ENCODE assay signal across 23 cellular contexts in genomic region chr1:224589006-224589405, GRCh38. TPM values are rescaled to one million over a fixed set of nuclear protein-coding genes. Genes with fewer than 3 reads are reported as not detected.
DNase-seq lines count a peak whose midpoint lies in the region; FAIRE-seq and TF ChIP-seq lines count a peak whose summit lies in the region.
"Had no signal": no experiment of that assay in that cellular context is flagged by ENCODE, and none has a peak within 500 bp of the region (broad histone marks: within the 10 kb centered on the region; RNA-seq: fewer than 3 reads in every experiment).

No MANE protein-coding gene starts in this region.

- peak overlapping the region; percentile 14; the same call in 1 of the 2 replicates for H3K27ac ChIP-seq in HUES64 (ENCODE audit: low read depth, low read length)
- no peak overlapping the region for H3K27ac ChIP-seq in testis
- H3K27ac ChIP-seq: esophagus squamous epithelium, SJCRH30, upper lobe of right lung had no signal

- peaks cover 27% of the 10 kb centered on the region for H3K4me1 Mint-ChIP-seq in brain
- H3K4me1 Mint-ChIP-seq: central memory CD8-positive, alpha-beta T cell had no signal

- no peaks in the 10 kb centered on the region for H3K9me3 ChIP-seq in HUES64 (ENCODE audit: insufficient read depth, low read depth, low read length)
- no peaks in the 10 kb centered on the region for H3K9me3 ChIP-seq in testis
- H3K9me3 ChIP-seq: esophagus squamous epithelium, mucosa of descending colon, SJCRH30, upper lobe of right lung had no signal

- H3K4me1 ChIP-seq in HUES64 (ENCODE audit: insufficient read depth, low read length) (peaks cover 15% of the 10 kb centered on the region), testis (no peaks in the 10 kb centered on the region)
- H3K4me1 ChIP-seq: upper lobe of right lung had no signal

- peak overlapping the region; percentile 12 to 68 (median 40) for H3K27ac Mint-ChIP-seq in brain
- H3K27ac Mint-ChIP-seq: activated T-helper 1 cell treated with anti-CD3 and anti-CD28 coated beads, Interleukin-12 subunit alpha, Interleukin-12 subunit beta, Interleukin-2, Interleukin-4 antibody, amounts not matched to agents 30 ng/mL and 10 ng/mL and 1 ng/mL, durations not matched to agents 14 hours and 24 hours and 36 hours; stimulated activated naive CD8-positive, alpha-beta T cell treated with anti-CD3 and anti-CD28 coated beads, Interleukin-15, amount 100 ng/mL, for 72 hours had no signal

- TF ChIP-seq POLR2A in testis (IDR thresholded peaks at IDR 0.05): no peak

- TF ChIP-seq CTCF in brain (conservative IDR thresholded peaks at IDR 0.05): no peak
- TF ChIP-seq CTCF in testis (IDR thresholded peaks at IDR 0.05): no peak

- no peaks in the 10 kb centered on the region for H3K36me3 Mint-ChIP-seq in brain

- no peaks in the 10 kb centered on the region for H3K36me3 ChIP-seq in HUES64 (ENCODE audit: insufficient read depth, low read length)
- H3K36me3 ChIP-seq in testis (ENCODE audit: low read depth, missing control alignments): no peaks in the 10 kb centered on the region
- H3K36me3 ChIP-seq: esophagus squamous epithelium, SJCRH30, upper lobe of right lung had no signal

- DNase-seq in iris pigment epithelial cell (ENCODE audit: low read depth) (peak; percentile 41), urothelium cell line (ENCODE audit: low spot score) (peak; percentile 48), ecto neural progenitor cell (ENCODE audit: low spot score) (no peak), NCI-H1436 treated with DMSO at 0.1 percent for 48 hours (lab: John Stamatoyannopoulos, UW) (no peak), testis (no peak)
- DNase-seq: activated CD4-positive, CD25-positive, alpha-beta regulatory T cell treated with anti-CD3 and anti-CD28 coated beads, Interleukin-2, amount 50 U/mL, for 72 hours; effector CD8-positive, alpha-beta T cell; esophagus squamous epithelium; mucosa of descending colon; NCI-H1105 treated with DMSO at 0.1 percent for 48 hours; NCI-H2171; NCI-H774; occipital lobe; PC-3; SJCRH30; stimulated activated CD4-positive, alpha-beta T cell treated with anti-CD3 and anti-CD28 coated beads, Interleukin-2, amount 100 ng/mL, for 24 hours; stimulated activated naive CD8-positive, alpha-beta T cell treated with anti-CD3 and anti-CD28 coated beads, Interleukin-15, amount 100 ng/mL, for 72 hours; upper lobe of right lung had no signal

- H3K4me3 Mint-ChIP-seq in brain: peak overlapping the region in 1 of 5 experiments; percentile 46
- H3K4me3 Mint-ChIP-seq: activated T-helper 1 cell treated with anti-CD3 and anti-CD28 coated beads, Interleukin-12 subunit alpha, Interleukin-12 subunit beta, Interleukin-2, Interleukin-4 antibody, amounts not matched to agents 30 ng/mL and 10 ng/mL and 1 ng/mL, durations not matched to agents 14 hours and 24 hours and 36 hours; central memory CD8-positive, alpha-beta T cell; stimulated activated naive CD8-positive, alpha-beta T cell treated with anti-CD3 and anti-CD28 coated beads, Interleukin-15, amount 100 ng/mL, for 72 hours had no signal

- no peaks in the 10 kb centered on the region for H3K27me3 ChIP-seq in HUES64 (ENCODE audit: insufficient read depth, low read length)
- no peaks in the 10 kb centered on the region for H3K27me3 ChIP-seq in testis
- H3K27me3 ChIP-seq: esophagus squamous epithelium, SJCRH30, upper lobe of right lung had no signal

- H3K27me3 Mint-ChIP-seq in brain: peaks cover 3% of the 10 kb centered on the region
- H3K27me3 Mint-ChIP-seq: central memory CD8-positive, alpha-beta T cell; stimulated activated naive CD8-positive, alpha-beta T cell treated with anti-CD3 and anti-CD28 coated beads, Interleukin-15, amount 100 ng/mL, for 72 hours had no signal

- H3K9ac ChIP-seq in HUES64 (ENCODE audit: low read depth, low read length): no peak overlapping the region; the same call in 1 of the 2 replicates

- peaks cover 0 to 6% (median 0%) of the 10 kb centered on the region in 5 experiments for H3K9me3 Mint-ChIP-seq in brain
- H3K9me3 Mint-ChIP-seq: activated T-helper 1 cell treated with anti-CD3 and anti-CD28 coated beads, Interleukin-12 subunit alpha, Interleukin-12 subunit beta, Interleukin-2, Interleukin-4 antibody, amounts not matched to agents 30 ng/mL and 10 ng/mL and 1 ng/mL, durations not matched to agents 14 hours and 24 hours and 36 hours; central memory CD8-positive, alpha-beta T cell; stimulated activated naive CD8-positive, alpha-beta T cell treated with anti-CD3 and anti-CD28 coated beads, Interleukin-15, amount 100 ng/mL, for 72 hours had no signal

- intact Hi-C loops in testis (cut with DNase I; ENCODE audit: low total_unique reads): no loop called here

- WGBS in HUES64: 79% methylated on average over 6 of the region's 6 CpGs
- whole genome bisulfite sequencing in testis, 2 donors: 84 to 85% methylated on average over 6 of the region's 6 CpGs

- no peak for FAIRE-seq in urothelium cell line (lab: Jason Lieb, UNC)
- FAIRE-seq: GM19239 had no signal

- H3K4me3 ChIP-seq in HUES64 (ENCODE audit: low read length) (no peak overlapping the region), testis (no peak overlapping the region)
- H3K4me3 ChIP-seq: esophagus squamous epithelium, mucosa of descending colon, SJCRH30, upper lobe of right lung had no signal

RNA-seq across cellular contexts. Expression of gene CNIH3, which starts 27.1 kb away (rescaled TPM):
- polyA plus RNA-seq in HUES64 (2013, experiment 1 of 2): 4.7 TPM
- 3.9 TPM for polyA plus RNA-seq in HUES64 (2013, experiment 2 of 2)
- polyA plus RNA-seq in brain (ENCODE audit: insufficient read depth, low read depth, low replicate concordance) (4.0 TPM), testis (ENCODE audit: insufficient read depth, low read depth, low replicate concordance) (8.5 TPM)
- 1 to 10 TPM; 8.5 to 9.8 TPM for total RNA-seq in testis

Comparison
In these comparisons a context has a peak if more than half of its experiments do, and no peak if none do; other contexts are left out.
1. DNase-seq: peak in iris pigment epithelial cell (single experiment) and urothelium cell line (single experiment); none in ecto neural progenitor cell (single experiment), NCI-H1436 treated with DMSO at 0.1 percent for 48 hours (single experiment) and testis (single experiment).